21 cellular contexts compared by ENCODE assay signal in genomic region chr7:158246960-158247673, GRCh38.
"Had no signal": no experiment of that assay in that cellular context is flagged by ENCODE, and none has a peak within 500 bp of the region (broad histone marks: within the 10 kb centered on the region; RNA-seq: fewer than 3 reads in every experiment).

No MANE protein-coding gene starts in this region.

- H3K4me3 ChIP-seq: body of pancreas, cardiac muscle cell, esophagus squamous epithelium, gastroesophageal sphincter, mucosa of descending colon, smooth muscle cell, upper lobe of left lung had no signal

- H3K4me1 ChIP-seq: body of pancreas, esophagus squamous epithelium, gastroesophageal sphincter, upper lobe of left lung had no signal

- DNase-seq: activated gamma-delta T cell; activated T-cell treated with anti-CD3 and anti-CD28 coated beads, Interleukin-2, amount 50 U/mL, for 72 hours; anterior cingulate cortex; body of pancreas; effector CD8-positive, alpha-beta T cell; esophagus squamous epithelium; hypothalamus; mesenchymal stem cell; mucosa of descending colon; nephron progenitor cell; nucleus accumbens; stimulated activated CD4-positive, alpha-beta T cell treated with anti-CD3 and anti-CD28 coated beads, Interleukin-2, amount 100 ng/mL, for 48 hours; stimulated activated CD8-positive, alpha-beta memory T cell treated with anti-CD3 and anti-CD28 coated beads, Interleukin-4, amount 100 ng/mL, for 48 hours; stimulated activated naive B cell treated with anti-CD40 and anti-IgM and Interleukin-4, amounts not matched to agents 10 μg/mL and 1 μg/mL and 100 μg/mL, for 72 hours; T1000 had no signal

- H3K4me2 ChIP-seq: smooth muscle cell had no signal

- H3K9me3 ChIP-seq: body of pancreas, esophagus squamous epithelium, gastroesophageal sphincter, mucosa of descending colon, upper lobe of left lung had no signal

- H3K36me3 ChIP-seq: cardiac muscle cell, esophagus squamous epithelium, gastroesophageal sphincter, upper lobe of left lung had no signal

- H3K27ac ChIP-seq: body of pancreas, cardiac muscle cell, esophagus squamous epithelium, gastroesophageal sphincter, upper lobe of left lung had no signal

- H3K27me3 ChIP-seq: body of pancreas, cardiac muscle cell, upper lobe of left lung had no signal

- ATAC-seq: activated T-cell treated with anti-CD3 and anti-CD28 coated beads, Interleukin-2, amount 50 U/mL, for 72 hours; body of pancreas; gastroesophageal sphincter; mucosa of descending colon; sciatic nerve; stimulated activated naive B cell treated with anti-CD40 and anti-IgM and Interleukin-4, amounts not matched to agents 10 μg/mL and 1 μg/mL and 100 μg/mL, for 72 hours; WTC11 had no signal
